In genomic region chrX:129599996-129600395, GRCh38 we compare ENCODE assay signal across 22 cellular contexts. TPM values are rescaled to one million over a fixed set of nuclear protein-coding genes. Genes with fewer than 3 reads are reported as not detected.
"Had no signal": no experiment of that assay in that cellular context is flagged by ENCODE, and none has a peak within 500 bp of the region (broad histone marks: within the 10 kb centered on the region; RNA-seq: fewer than 3 reads in every experiment).

No MANE protein-coding gene starts in this region.

- H3K4me3 ChIP-seq: breast epithelium had no signal

- DNase-seq: activated CD4-positive, alpha-beta memory T cell treated with anti-CD3 and anti-CD28 coated beads, Interleukin-2, amount 10 ng/mL, durations not matched to agents 7 days and 5 days; activated CD4-positive, alpha-beta T cell treated with anti-CD3 and anti-CD28 coated beads for 36 hours; activated CD4-positive, alpha-beta T cell treated with anti-CD3 and anti-CD28 coated beads, Interleukin-2, amount 50 U/mL, for 1 hour; activated gamma-delta T cell treated with Interleukin-2 at 50 U/mL for 16 hours; activated naive CD4-positive, alpha-beta T cell treated with anti-CD3 and anti-CD28 coated beads, Interleukin-2, amount 50 U/mL, for 16 hours; activated T-cell treated with anti-CD3 and anti-CD28 coated beads, Interleukin-2, amount 50 U/mL, for 72 hours; aorta; central memory CD4-positive, alpha-beta T cell; KG1; NCI-H1048; NCI-H146; NCI-H187 treated with DMSO at 0.1 percent for 48 hours; NCI-H2081 treated with DMSO at 0.1 percent for 48 hours; NCI-H510A treated with DMSO at 0.1 percent for 48 hours; NCI-H69; PC-3; SIG-M5; T-helper 17 cell; T-helper 9 cell; WERI-Rb-1 had no signal

- H3K27me3 Mint-ChIP-seq: activated CD4-positive, alpha-beta T cell treated with anti-CD3 and anti-CD28 coated beads for 36 hours; T-helper 17 cell had no signal

- H3K27ac ChIP-seq: breast epithelium, WERI-Rb-1 had no signal

- H3K36me3 ChIP-seq: breast epithelium, WERI-Rb-1 had no signal

- H3K4me1 ChIP-seq: breast epithelium had no signal

- H3K4me3 Mint-ChIP-seq: activated CD4-positive, alpha-beta memory T cell treated with anti-CD3 and anti-CD28 coated beads, Interleukin-2, amount 10 ng/mL, durations not matched to agents 7 days and 5 days; activated CD4-positive, alpha-beta T cell treated with anti-CD3 and anti-CD28 coated beads for 36 hours; activated T-cell treated with anti-CD3 and anti-CD28 coated beads, Interleukin-2, amount 50 U/mL, for 72 hours; T-helper 17 cell had no signal

- ATAC-seq: activated CD4-positive, alpha-beta T cell treated with anti-CD3 and anti-CD28 coated beads for 36 hours; activated T-cell treated with anti-CD3 and anti-CD28 coated beads, Interleukin-2, amount 50 U/mL, for 72 hours; PC-3; T-helper 17 cell had no signal

- H3K9me3 Mint-ChIP-seq: activated CD4-positive, alpha-beta memory T cell treated with anti-CD3 and anti-CD28 coated beads, Interleukin-2, amount 10 ng/mL, durations not matched to agents 7 days and 5 days; activated T-cell treated with anti-CD3 and anti-CD28 coated beads, Interleukin-2, amount 50 U/mL, for 72 hours; activated T-helper 2 cell treated with anti-CD3 and anti-CD28 coated beads, Interferon-gamma antibody, Interleukin-2, Interleukin-4, amounts not matched to agents 10 μg/mL and 5 μg/mL and 100 μg/mL, durations not matched to agents 14 hours and 24 hours and 36 hours had no signal

- H3K9me3 ChIP-seq: breast epithelium had no signal

- H3K27ac Mint-ChIP-seq: activated CD4-positive, alpha-beta memory T cell treated with anti-CD3 and anti-CD28 coated beads, Interleukin-2, amount 10 ng/mL, durations not matched to agents 7 days and 5 days; activated CD4-positive, alpha-beta T cell treated with anti-CD3 and anti-CD28 coated beads for 36 hours; activated T-cell treated with anti-CD3 and anti-CD28 coated beads, Interleukin-2, amount 50 U/mL, for 72 hours; activated T-helper 2 cell treated with anti-CD3 and anti-CD28 coated beads, Interferon-gamma antibody, Interleukin-2, Interleukin-4, amounts not matched to agents 10 μg/mL and 5 μg/mL and 100 μg/mL, durations not matched to agents 14 hours and 24 hours and 36 hours; T-helper 17 cell had no signal

RNA-seq across cellular contexts. Expression of gene APLN, which starts 54.8 kb away (rescaled TPM):
- total RNA-seq: T-helper 17 cell had no signal
